13 cellular contexts compared by ENCODE assay signal in the genomic region with DNA sequence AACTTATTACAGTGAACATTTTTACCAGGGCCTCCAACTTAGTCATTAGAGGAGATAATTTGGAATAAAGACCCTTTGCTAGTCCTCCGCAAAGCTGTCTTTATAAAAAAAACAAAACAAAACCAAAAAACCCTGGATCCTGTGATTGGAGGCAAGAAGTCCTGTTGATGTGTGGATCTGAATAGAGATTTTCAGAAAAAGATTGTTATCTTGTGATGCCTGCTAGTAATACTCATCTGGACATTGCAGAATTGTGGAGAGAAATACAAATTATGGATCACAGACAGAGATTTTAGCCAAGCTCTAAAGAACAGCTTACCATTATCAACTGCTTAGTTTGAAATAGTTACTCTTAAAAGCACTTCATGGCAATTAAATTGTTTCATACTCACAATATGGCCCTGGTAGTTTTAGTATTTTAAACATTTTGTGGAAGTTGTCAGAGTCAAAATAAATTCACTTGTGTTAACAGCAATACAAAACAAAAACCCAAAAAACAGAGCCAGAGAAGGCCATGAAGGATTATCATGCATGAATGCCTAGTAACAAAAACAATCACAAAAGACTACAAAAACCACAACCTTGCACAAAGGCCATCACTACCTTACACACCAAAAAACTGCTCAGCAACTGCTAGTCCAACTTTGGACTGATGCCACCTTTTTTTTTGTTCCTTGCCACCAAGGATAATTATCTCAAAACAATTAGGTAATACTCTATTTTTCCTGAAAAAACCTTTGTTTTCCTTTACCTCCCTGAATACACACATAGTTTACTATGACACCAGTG.
"Had no signal": no experiment of that assay in that cellular context is flagged by ENCODE, and none has a peak within 500 bp of the region (broad histone marks: within the 10 kb centered on the region; RNA-seq: fewer than 3 reads in every experiment).

No MANE protein-coding gene starts in this region.

- H3K4me3 ChIP-seq: gastroesophageal sphincter, spleen, tibial nerve had no signal

- DNase-seq: activated CD4-positive, alpha-beta memory T cell treated with anti-CD3 and anti-CD28 coated beads, Interleukin-2, amount 10 ng/mL, durations not matched to agents 7 days and 5 days; activated CD4-positive, alpha-beta T cell treated with anti-CD3 and anti-CD28 coated beads for 1 hour; activated naive CD8-positive, alpha-beta T cell treated with anti-CD3 and anti-CD28 coated beads, Interleukin-2, amount 10 ng/mL, durations not matched to agents 7 days and 5 days; activated T-cell treated with anti-CD3 and anti-CD28 coated beads, Interleukin-2, amount 50 U/mL, for 72 hours; aorta; kidney; posterior cingulate gyrus; spleen; stimulated activated CD4-positive, alpha-beta T cell treated with anti-CD3 and anti-CD28 coated beads, Interleukin-1b, Interleukin-23, amount 100 ng/mL, for 48 hours; stimulated activated naive B cell treated with anti-CD40 and anti-IgM and Interleukin-4, amounts not matched to agents 10 μg/mL and 1 μg/mL and 100 μg/mL, for 72 hours had no signal

- H3K27ac Mint-ChIP-seq: activated CD4-positive, alpha-beta memory T cell treated with anti-CD3 and anti-CD28 coated beads, Interleukin-2, amount 10 ng/mL, durations not matched to agents 7 days and 5 days; activated naive CD8-positive, alpha-beta T cell treated with anti-CD3 and anti-CD28 coated beads, Interleukin-2, amount 10 ng/mL, durations not matched to agents 7 days and 5 days; activated T-cell treated with anti-CD3 and anti-CD28 coated beads, Interleukin-2, amount 50 U/mL, for 72 hours; stimulated activated naive B cell treated with anti-CD40 and anti-IgM and Interleukin-4, amounts not matched to agents 10 μg/mL and 1 μg/mL and 100 μg/mL, for 72 hours had no signal

- H3K36me3 Mint-ChIP-seq: activated naive CD8-positive, alpha-beta T cell treated with anti-CD3 and anti-CD28 coated beads, Interleukin-2, amount 10 ng/mL, durations not matched to agents 7 days and 5 days; stimulated activated naive B cell treated with anti-CD40 and anti-IgM and Interleukin-4, amounts not matched to agents 10 μg/mL and 1 μg/mL and 100 μg/mL, for 72 hours had no signal

- ATAC-seq: activated T-cell treated with anti-CD3 and anti-CD28 coated beads, Interleukin-2, amount 50 U/mL, for 72 hours; gastroesophageal sphincter; sciatic nerve; stimulated activated naive B cell treated with anti-CD40 and anti-IgM and Interleukin-4, amounts not matched to agents 10 μg/mL and 1 μg/mL and 100 μg/mL, for 72 hours had no signal

- H3K4me3 Mint-ChIP-seq: activated CD4-positive, alpha-beta memory T cell treated with anti-CD3 and anti-CD28 coated beads, Interleukin-2, amount 10 ng/mL, durations not matched to agents 7 days and 5 days; activated naive CD8-positive, alpha-beta T cell treated with anti-CD3 and anti-CD28 coated beads, Interleukin-2, amount 10 ng/mL, durations not matched to agents 7 days and 5 days; activated T-cell treated with anti-CD3 and anti-CD28 coated beads, Interleukin-2, amount 50 U/mL, for 72 hours; stimulated activated naive B cell treated with anti-CD40 and anti-IgM and Interleukin-4, amounts not matched to agents 10 μg/mL and 1 μg/mL and 100 μg/mL, for 72 hours had no signal

- H3K4me1 Mint-ChIP-seq: activated CD4-positive, alpha-beta memory T cell treated with anti-CD3 and anti-CD28 coated beads, Interleukin-2, amount 10 ng/mL, durations not matched to agents 7 days and 5 days; activated naive CD8-positive, alpha-beta T cell treated with anti-CD3 and anti-CD28 coated beads, Interleukin-2, amount 10 ng/mL, durations not matched to agents 7 days and 5 days had no signal

- H3K27me3 Mint-ChIP-seq: activated CD4-positive, alpha-beta memory T cell treated with anti-CD3 and anti-CD28 coated beads, Interleukin-2, amount 10 ng/mL, durations not matched to agents 7 days and 5 days; activated naive CD8-positive, alpha-beta T cell treated with anti-CD3 and anti-CD28 coated beads, Interleukin-2, amount 10 ng/mL, durations not matched to agents 7 days and 5 days; stimulated activated naive B cell treated with anti-CD40 and anti-IgM and Interleukin-4, amounts not matched to agents 10 μg/mL and 1 μg/mL and 100 μg/mL, for 72 hours had no signal
